8 cellular contexts compared by ENCODE assay signal in the genomic region with DNA sequence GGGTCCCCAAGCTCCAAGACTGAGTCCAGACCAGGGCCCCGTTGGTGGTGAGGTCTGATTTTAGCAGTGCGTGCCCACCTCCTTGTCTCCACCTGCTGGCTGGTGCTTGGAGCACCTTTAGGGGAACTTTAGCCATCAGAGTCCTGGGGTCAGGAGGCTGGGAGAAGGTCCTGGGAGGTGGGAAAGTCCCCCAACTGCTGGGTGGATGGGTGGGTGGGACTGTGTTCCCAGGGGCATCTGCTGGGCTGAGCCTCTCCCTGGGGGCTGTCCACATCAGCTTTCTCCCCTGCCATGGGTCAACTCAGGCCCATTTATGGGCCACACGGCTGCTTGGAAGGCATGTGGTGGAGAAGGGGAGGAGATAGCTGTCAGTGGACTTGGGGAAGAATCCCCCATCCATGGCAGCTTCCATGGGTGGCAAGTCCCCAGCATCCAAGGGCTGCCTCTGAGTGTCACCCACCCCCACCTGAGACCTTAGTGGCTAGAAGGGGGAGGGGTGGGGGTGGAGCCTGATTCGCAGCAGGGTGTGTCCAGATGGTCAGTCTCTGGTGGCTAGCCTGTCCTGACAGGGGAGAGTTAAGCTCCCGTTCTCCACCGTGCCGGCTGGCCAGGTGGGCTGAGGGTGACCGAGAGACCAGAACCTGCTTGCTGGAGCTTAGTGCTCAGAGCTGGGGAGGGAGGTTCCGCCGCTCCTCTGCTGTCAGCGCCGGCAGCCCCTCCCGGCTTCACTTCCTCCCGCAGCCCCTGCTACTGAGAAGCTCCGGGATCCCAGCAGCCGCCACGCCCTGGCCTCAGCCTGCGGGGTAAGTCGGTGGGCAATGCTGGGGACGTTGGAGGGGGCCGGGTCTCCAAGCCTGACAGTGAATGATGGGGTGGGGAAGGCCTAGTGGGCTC. TPM values are rescaled to one million over a fixed set of nuclear protein-coding genes. Genes with fewer than 3 reads are reported as not detected.
DNase-seq lines count a peak whose midpoint lies in the region; ATAC-seq and TF ChIP-seq lines count a peak whose summit lies in the region.

A gene with protein sequence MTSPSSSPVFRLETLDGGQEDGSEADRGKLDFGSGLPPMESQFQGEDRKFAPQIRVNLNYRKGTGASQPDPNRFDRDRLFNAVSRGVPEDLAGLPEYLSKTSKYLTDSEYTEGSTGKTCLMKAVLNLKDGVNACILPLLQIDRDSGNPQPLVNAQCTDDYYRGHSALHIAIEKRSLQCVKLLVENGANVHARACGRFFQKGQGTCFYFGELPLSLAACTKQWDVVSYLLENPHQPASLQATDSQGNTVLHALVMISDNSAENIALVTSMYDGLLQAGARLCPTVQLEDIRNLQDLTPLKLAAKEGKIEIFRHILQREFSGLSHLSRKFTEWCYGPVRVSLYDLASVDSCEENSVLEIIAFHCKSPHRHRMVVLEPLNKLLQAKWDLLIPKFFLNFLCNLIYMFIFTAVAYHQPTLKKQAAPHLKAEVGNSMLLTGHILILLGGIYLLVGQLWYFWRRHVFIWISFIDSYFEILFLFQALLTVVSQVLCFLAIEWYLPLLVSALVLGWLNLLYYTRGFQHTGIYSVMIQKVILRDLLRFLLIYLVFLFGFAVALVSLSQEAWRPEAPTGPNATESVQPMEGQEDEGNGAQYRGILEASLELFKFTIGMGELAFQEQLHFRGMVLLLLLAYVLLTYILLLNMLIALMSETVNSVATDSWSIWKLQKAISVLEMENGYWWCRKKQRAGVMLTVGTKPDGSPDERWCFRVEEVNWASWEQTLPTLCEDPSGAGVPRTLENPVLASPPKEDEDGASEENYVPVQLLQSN (plus strand): TSS at position 541 of the 894 bp plus-strand sequence. CDS start 2,098 bp downstream, outside the sequence.

- H3K4me1 ChIP-seq in fibroblast of lung (ENCODE audit: control insufficient read depth, extremely low read depth, insufficient read depth, low read length) (peaks cover 30% of the 10 kb centered on the region), parathyroid adenoma (peaks cover 15% of the 10 kb centered on the region)

- peak within 1 kb of the TSS; percentile 88 to 100 (median 96) for H3K4me3 Mint-ChIP-seq in IgD-negative memory B cell

- peaks cover 14 to 27% (median 24%) of the 10 kb centered on the region in 3 donors for H3K4me1 Mint-ChIP-seq in IgD-negative memory B cell

- no peaks in the 10 kb centered on the region for H3K9me3 ChIP-seq in fibroblast of lung (ENCODE audit: control insufficient read depth, insufficient read depth, low read depth, low read length)
- no peaks in the 10 kb centered on the region for H3K9me3 ChIP-seq in parathyroid adenoma (ENCODE audit: control insufficient read depth, low read length)

- no peak for TF ChIP-seq CTCF in fibroblast of lung (conservative IDR thresholded peaks at IDR 0.05 in 1 of 2, IDR thresholded peaks at IDR 0.05 in 1 of 2; ENCODE audit: low read depth in 1 of 2, low read length in 2 of 2)
- TF ChIP-seq CTCF in parathyroid adenoma (IDR thresholded peaks at IDR 0.05) = peak; percentile 69

- no peaks in the 10 kb centered on the region for H4K20me1 ChIP-seq in fibroblast of lung (ENCODE audit: control insufficient read depth, extremely low read depth, insufficient read depth, low read length)

- H3K9ac ChIP-seq in fibroblast of lung (ENCODE audit: insufficient read depth, low read length) (peak within 1 kb of the TSS; percentile 87), parathyroid adenoma (peak within 1 kb of the TSS; percentile 91)

- H3K27me3 Mint-ChIP-seq in IgD-negative memory B cell = no peaks in the 10 kb centered on the region

- H3K36me3 ChIP-seq in fibroblast of lung (ENCODE audit: control insufficient read depth, insufficient read depth, low read length) (peaks cover 13% of the 10 kb centered on the region), parathyroid adenoma (ENCODE audit: control insufficient read depth, insufficient read depth, low read length) (no peaks in the 10 kb centered on the region)

- H3K27me3 ChIP-seq in fibroblast of lung (ENCODE audit: control insufficient read depth, insufficient read depth, low read length) (no peaks in the 10 kb centered on the region), parathyroid adenoma (ENCODE audit: control insufficient read depth, insufficient read depth, low read length) (no peaks in the 10 kb centered on the region)

- DNase-seq in activated CD4-positive, CD25-positive, alpha-beta regulatory T cell treated with anti-CD3 and anti-CD28 coated beads, Interleukin-2, amount 50 U/mL, for 72 hours = peak; percentile 48
- peak; percentile 78 for DNase-seq in activated CD8-positive, alpha-beta memory T cell treated with anti-CD3 and anti-CD28 coated beads for 24 hours
- DNase-seq in fibroblast of lung (ENCODE audit: low read depth in 2 of 2) (no peak), NCI-H2227 (lab: John Stamatoyannopoulos, UW; ENCODE audit: unreplicated experiment) (no peak), DMS79 treated with DMSO at 0.1 percent for 48 hours (lab: John Stamatoyannopoulos, UW) (no peak)

- H3K27ac ChIP-seq in fibroblast of lung (ENCODE audit: insufficient read depth, low read length) (peak within 1 kb of the TSS; percentile 96), parathyroid adenoma (peak within 1 kb of the TSS; percentile 84)

- H2AFZ ChIP-seq in fibroblast of lung (ENCODE audit: low read length) = peak within 1 kb of the TSS; percentile 51
- peak within 1 kb of the TSS; percentile 89 for H2AFZ ChIP-seq in parathyroid adenoma

- H3K27ac Mint-ChIP-seq in IgD-negative memory B cell = peak within 1 kb of the TSS; percentile 88 to 98 (median 97)

- H3K79me2 ChIP-seq in fibroblast of lung (ENCODE audit: control insufficient read depth, insufficient read depth, low read length) (peaks cover 23% of the 10 kb centered on the region), parathyroid adenoma (peaks cover 13% of the 10 kb centered on the region)

- no peaks in the 10 kb centered on the region for H3K9me3 Mint-ChIP-seq in IgD-negative memory B cell

- peak within 1 kb of the TSS; percentile 53 to 70 (median 60) for H3K4me3 ChIP-seq in fibroblast of lung (replicated peaks in 1 of 4; ENCODE audit: control extremely low read depth in 1 of 4, insufficient read depth in 1 of 4, low read depth in 3 of 4, low read length in 4 of 4)
- peak within 1 kb of the TSS; percentile 47 for H3K4me3 ChIP-seq in parathyroid adenoma (ENCODE audit: low read depth, low read length)

- peaks cover 10% of the 10 kb centered on the region for H3K36me3 Mint-ChIP-seq in IgD-negative memory B cell

- H3K4me2 ChIP-seq in fibroblast of lung (ENCODE audit: extremely low read depth, insufficient read depth, low read length) (peak within 1 kb of the TSS; percentile 93), parathyroid adenoma (ENCODE audit: low read length) (peak within 1 kb of the TSS; percentile 65)

- ATAC-seq in activated CD4-positive, CD25-positive, alpha-beta regulatory T cell treated with anti-CD3 and anti-CD28 coated beads, Interleukin-2, amount 50 U/mL, for 24 hours = no peak

RNA-seq across cellular contexts. Expression of the gene that starts here (rescaled TPM):
- polyA plus RNA-seq in IgD-negative memory B cell (73.6 TPM), fibroblast of lung (62.6 and 68.6 TPM in 2 replicates)
- total RNA-seq in fibroblast of lung = 56.2 and 74.5 TPM in 2 replicates
- 118 and 127 TPM in 2 replicates for polyA plus RNA-seq in fibroblast of lung (2012)
- polyA minus RNA-seq in fibroblast of lung (ENCODE audit: low replicate concordance) = 298 and 337 TPM in 2 replicates

Comparison
In these comparisons a context has a peak if more than half of its experiments do, and no peak if none do; other contexts are left out.
1. DNase-seq: peak in activated CD4-positive, CD25-positive, alpha-beta regulatory T cell treated with anti-CD3 and anti-CD28 coated beads, Interleukin-2, amount 50 U/mL, for 72 hours (single experiment) and activated CD8-positive, alpha-beta memory T cell treated with anti-CD3 and anti-CD28 coated beads for 24 hours (single experiment); none in fibroblast of lung (0 of 2), NCI-H2227 (single experiment) and DMS79 treated with DMSO at 0.1 percent for 48 hours (single experiment).